In genomic region chr3:191300422-191300821, GRCh38 we compare ENCODE assay signal across 16 cellular contexts. TPM values are rescaled to one million over a fixed set of nuclear protein-coding genes. Genes with fewer than 3 reads are reported as not detected.
DNase-seq lines count a peak whose midpoint lies in the region; ATAC-seq and TF ChIP-seq lines count a peak whose summit lies in the region.
"Had no signal": no experiment of that assay in that cellular context is flagged by ENCODE, and none has a peak within 500 bp of the region (broad histone marks: within the 10 kb centered on the region; RNA-seq: fewer than 3 reads in every experiment).

No MANE protein-coding gene starts in this region.

- H3K36me3 Mint-ChIP-seq in activated B cell treated with CpG ODN at 0.5 μM for 24 hours (ENCODE audit: low read depth) (peaks cover 2% of the 10 kb centered on the region), natural killer cell (no peaks in the 10 kb centered on the region)

- H3K27me3 Mint-ChIP-seq in activated B cell treated with CpG ODN at 0.5 μM for 24 hours = no peaks in the 10 kb centered on the region
- H3K27me3 Mint-ChIP-seq in natural killer cell (ENCODE audit: low read depth in 2 of 2) = peaks cover 0 to under 1% of the 10 kb centered on the region in 2 donors

- CTCF ChIA-PET in activated B cell treated with CpG ODN at 0.5 μM for 24 hours (lab: Charles Lee) = interaction anchor here (1.7 kb wide), 1 partner anchor 56 kb away, joined by 3 read pairs; no protein-coding TSS in a partner anchor

- POLR2A ChIA-PET in activated B cell treated with CpG ODN at 0.5 μM for 24 hours (lab: Charles Lee) = interaction anchor here (0.8 to 2.0 kb wide), 15 partner anchors 8 to 59 kb away, joined by 3 to 33 read pairs (median 4); partner anchors contain the start of genes CCDC50 and UTS2B

- DNase-seq in GM12865 (ENCODE audit: low read depth) (peak; percentile 46), activated B cell treated with CpG ODN at 0.5 μM for 24 hours (no peak), hepatic stellate cell (ENCODE audit: low spot score) (no peak), natural killer cell (no peak), RKO (ENCODE audit: low spot score) (no peak)
- no peak for DNase-seq in effector CD8-positive, alpha-beta T cell (lab: John Stamatoyannopoulos, UW)
- DNase-seq: EL, NCI-H187, NCI-H510A treated with DMSO at 0.1 percent for 48 hours, nephron progenitor cell, psoas muscle had no signal

- H3K4me3 ChIP-seq in GM12865 (ENCODE audit: low read depth, low read length) = no peak overlapping the region
- H3K4me3 ChIP-seq: lung, PC-9, psoas muscle had no signal

- peak; percentile 17 for ATAC-seq in GM19043 (IDR thresholded peaks at IDR 0.05; ENCODE audit: low read depth, unreplicated experiment)
- ATAC-seq in HG02678 (IDR thresholded peaks at IDR 0.05; ENCODE audit: unreplicated experiment) = peak; percentile 18
- peak; percentile 49 for ATAC-seq in activated B cell treated with CpG ODN at 0.5 μM for 24 hours (ENCODE audit: low read depth)
- no peak for ATAC-seq in natural killer cell
- ATAC-seq: psoas muscle had no signal

- H3K4me1 Mint-ChIP-seq in activated B cell treated with CpG ODN at 0.5 μM for 24 hours (peaks cover 31% of the 10 kb centered on the region), natural killer cell (no peaks in the 10 kb centered on the region)

- H3K9me3 Mint-ChIP-seq in activated B cell treated with CpG ODN at 0.5 μM for 24 hours = peaks cover 5% of the 10 kb centered on the region
- H3K9me3 Mint-ChIP-seq in natural killer cell = no peaks in the 10 kb centered on the region
- H3K9me3 Mint-ChIP-seq: nephron progenitor cell had no signal

- intact Hi-C loops in activated B cell treated with CpG ODN at 0.5 μM for 24 hours (cut with micrococcal nuclease) = loop anchor here (2.0 kb wide), 1 partner anchor 58 kb away; no protein-coding TSS in a partner anchor
- intact Hi-C loops in natural killer cell (cut with micrococcal nuclease) = no loop called here

- H3K27ac Mint-ChIP-seq in activated B cell treated with CpG ODN at 0.5 μM for 24 hours (peak overlapping the region; percentile 97), natural killer cell (no peak overlapping the region)
- H3K27ac Mint-ChIP-seq: nephron progenitor cell had no signal

- H3K4me3 Mint-ChIP-seq in activated B cell treated with CpG ODN at 0.5 μM for 24 hours (peak overlapping the region; percentile 73), natural killer cell (no peak overlapping the region)
- H3K4me3 Mint-ChIP-seq: nephron progenitor cell had no signal

- TF ChIP-seq CTCF in GM12865 (IDR thresholded peaks at IDR 0.05; ENCODE audit: insufficient read depth, low read depth, low read length, missing control alignments) (no peak), activated B cell treated with CpG ODN at 0.5 μM for 24 hours (IDR thresholded peaks at IDR 0.05) (no peak), natural killer cell (IDR thresholded peaks at IDR 0.05) (no peak)

RNA-seq across cellular contexts. Expression of gene CCDC50, which starts 28.8 kb away (rescaled TPM):
- total RNA-seq in activated B cell treated with CpG ODN at 0.5 μM for 24 hours (144 and 153 TPM in 2 replicates), natural killer cell (10 to 100 TPM; 19.9 to 27.3 (median 22.6) TPM)

RNA-seq across cellular contexts. Expression of gene UTS2B, which starts 29.9 kb away (rescaled TPM):
- total RNA-seq in activated B cell treated with CpG ODN at 0.5 μM for 24 hours (1.9 and 2.1 TPM in 2 replicates), natural killer cell (under 1 TPM in 1 of 3 donors, not detected in 2; 0.47 TPM)
- total RNA-seq: activated CD8-positive, alpha-beta memory T cell treated with anti-CD3 and anti-CD28 coated beads for 36 hours had no signal

Comparison
In these comparisons a context has a peak if more than half of its experiments do, and no peak if none do; other contexts are left out.
1. ATAC-seq: peak in GM19043 (single experiment), HG02678 (single experiment) and activated B cell treated with CpG ODN at 0.5 μM for 24 hours (single experiment); none in natural killer cell (0 of 3).